ENCODE assay signal across 19 cellular contexts in the genomic region with DNA sequence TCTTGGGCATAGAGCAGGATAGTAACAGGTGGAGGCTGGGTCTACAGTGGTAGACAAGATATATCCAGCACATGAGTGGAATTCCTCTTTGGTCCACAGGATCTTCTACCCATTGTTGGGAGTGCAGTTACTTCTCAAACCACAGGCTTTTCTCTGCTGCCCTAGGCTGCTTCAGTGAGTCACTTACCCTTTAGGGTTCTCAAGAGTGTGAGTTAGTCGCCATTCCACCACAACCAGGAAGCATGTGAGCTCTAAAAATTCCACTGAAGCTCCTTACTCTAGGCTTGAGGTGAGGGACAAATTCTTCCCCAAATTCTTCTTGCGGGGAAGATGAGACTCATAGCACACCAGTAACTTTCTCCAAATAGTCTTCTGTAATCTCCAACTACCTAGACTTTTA.
A peak's percentile ranks its signal among the peaks of the same experiment; 100 is the strongest.
DNase-seq lines count a peak whose midpoint lies in the region; ATAC-seq lines count a peak whose summit lies in the region.
"Had no signal": no experiment of that assay in that cellular context is flagged by ENCODE, and none has a peak within 500 bp of the region (broad histone marks: within the 10 kb centered on the region; RNA-seq: fewer than 3 reads in every experiment).

No MANE protein-coding gene starts in this region.

- no peak overlapping the region for H3K4me2 ChIP-seq in GM23248 (ENCODE audit: unreplicated experiment)
- no peak overlapping the region for H3K4me2 ChIP-seq in mesenchymal stem cell (ENCODE audit: low read length, poor library complexity, severe bottlenecking)
- H3K4me2 ChIP-seq: PC-9 had no signal

- no peaks in the 10 kb centered on the region for H3K79me1 ChIP-seq in mesenchymal stem cell (replicated peaks; ENCODE audit: low read length, poor library complexity, severe bottlenecking)

- H3K9ac ChIP-seq in GM23248 (no peak overlapping the region), mesenchymal stem cell (ENCODE audit: low read length) (no peak overlapping the region)

- in situ Hi-C loops in GM23248 (cut with MboI), result no loop called here

- no peak overlapping the region for H4K8ac ChIP-seq in mesenchymal stem cell (ENCODE audit: low read length)

- H2BK15ac ChIP-seq in mesenchymal stem cell (ENCODE audit: low read depth, poor library complexity, severe bottlenecking), result no peak overlapping the region

- H3K36me3 ChIP-seq in GM23248 (ENCODE audit: low read depth) (no peaks in the 10 kb centered on the region), mesenchymal stem cell (ENCODE audit: control insufficient read depth in 1 of 2, insufficient read depth in 2 of 2, low read depth in 1 of 2, low read length in 2 of 2) (no peaks in the 10 kb centered on the region)
- H3K36me3 ChIP-seq: cardiac muscle cell, gastroesophageal sphincter had no signal

- no peak overlapping the region for H3K27ac Mint-ChIP-seq in activated CD4-positive, alpha-beta T cell treated with anti-CD3 and anti-CD28 coated beads, Interleukin-2, amount 10 ng/mL, durations not matched to agents 24 days and 14 days
- no peak overlapping the region for H3K27ac Mint-ChIP-seq in activated CD4-positive, alpha-beta T cell treated with anti-CD3 and anti-CD28 coated beads, Interleukin-2, amount 10 ng/mL, durations not matched to agents 7 days and 5 days
- H3K27ac Mint-ChIP-seq: H9, memory B cell had no signal

- H2BK5ac ChIP-seq in mesenchymal stem cell (ENCODE audit: low read depth, low read length, poor library complexity, severe bottlenecking), result no peak overlapping the region

- CTCF ChIA-PET in activated CD4-positive, alpha-beta T cell treated with anti-CD3 and anti-CD28 coated beads, Interleukin-2, amount 10 ng/mL, durations not matched to agents 7 days and 5 days (lab: Charles Lee), result interaction anchor here (1.9 kb wide), 1 partner anchor 10 kb away, joined by 5 read pairs; no protein-coding TSS in a partner anchor

- H3F3A ChIP-seq in GM23248 (ENCODE audit: insufficient read depth), result 0 out of 2 replicates have a peak, but pooled peaks cover 9% of the 10 kb centered on the region

- DNase-seq in activated CD4-positive, alpha-beta T cell treated with anti-CD3 and anti-CD28 coated beads, Interleukin-2, amount 10 ng/mL, durations not matched to agents 24 days and 14 days, result peak; percentile 39
- DNase-seq in activated CD4-positive, alpha-beta T cell treated with anti-CD3 and anti-CD28 coated beads, Interleukin-2, amount 10 ng/mL, durations not matched to agents 7 days and 5 days, result no peak
- DNase-seq in GM23248 (peak; percentile 67), amniotic epithelial cell (ENCODE audit: low read depth) (peak; percentile 22), mesenchymal stem cell (peak; percentile 5), SKM-1 (lab: John Stamatoyannopoulos, UW; ENCODE audit: unreplicated experiment) (no peak), retina (no peak)
- DNase-seq: effector CD8-positive, alpha-beta T cell; H9; KG1; NCI-H1417 treated with DMSO at 0.1 percent for 48 hours; NCI-H510A treated with DMSO at 0.1 percent for 48 hours; PC-9; stimulated activated naive CD4-positive, alpha-beta T cell had no signal

- no peaks in the 10 kb centered on the region for H3K9me3 ChIP-seq in GM23248 (ENCODE audit: low read depth)
- no peaks in the 10 kb centered on the region for H3K9me3 ChIP-seq in mesenchymal stem cell (ENCODE audit: control insufficient read depth, low read length)
- H3K9me3 ChIP-seq: gastroesophageal sphincter had no signal

- H3K18ac ChIP-seq in mesenchymal stem cell (ENCODE audit: low read depth in 1 of 2, low read length in 2 of 2), result no peak overlapping the region

- no peak for ATAC-seq in GM18498 (IDR thresholded peaks at IDR 0.05; ENCODE audit: unreplicated experiment)
- ATAC-seq: gastroesophageal sphincter, sciatic nerve had no signal

- no peak overlapping the region for H2BK120ac ChIP-seq in mesenchymal stem cell (ENCODE audit: low read depth, low read length)

- no peak overlapping the region for H3K23ac ChIP-seq in mesenchymal stem cell (ENCODE audit: low read length in 2 of 2)

- H3K9me2 ChIP-seq in GM23248 (ENCODE audit: insufficient read depth), result no peaks in the 10 kb centered on the region

- H3K4me3 Mint-ChIP-seq in activated CD4-positive, alpha-beta T cell treated with anti-CD3 and anti-CD28 coated beads, Interleukin-2, amount 10 ng/mL, durations not matched to agents 24 days and 14 days, result no peak overlapping the region
- H3K4me3 Mint-ChIP-seq in activated CD4-positive, alpha-beta T cell treated with anti-CD3 and anti-CD28 coated beads, Interleukin-2, amount 10 ng/mL, durations not matched to agents 7 days and 5 days, result no peak overlapping the region
- H3K4me3 Mint-ChIP-seq: H9, memory B cell had no signal

- peaks cover 18% of the 10 kb centered on the region for H3K9me3 Mint-ChIP-seq in activated CD4-positive, alpha-beta T cell treated with anti-CD3 and anti-CD28 coated beads, Interleukin-2, amount 10 ng/mL, durations not matched to agents 24 days and 14 days
- peaks cover 15% of the 10 kb centered on the region for H3K9me3 Mint-ChIP-seq in activated CD4-positive, alpha-beta T cell treated with anti-CD3 and anti-CD28 coated beads, Interleukin-2, amount 10 ng/mL, durations not matched to agents 7 days and 5 days

- H3K27me3 Mint-ChIP-seq in activated CD4-positive, alpha-beta T cell treated with anti-CD3 and anti-CD28 coated beads, Interleukin-2, amount 10 ng/mL, durations not matched to agents 24 days and 14 days, result no peaks in the 10 kb centered on the region
- no peaks in the 10 kb centered on the region for H3K27me3 Mint-ChIP-seq in activated CD4-positive, alpha-beta T cell treated with anti-CD3 and anti-CD28 coated beads, Interleukin-2, amount 10 ng/mL, durations not matched to agents 7 days and 5 days

- H3K4me3 ChIP-seq in GM23248 (no peak overlapping the region), mesenchymal stem cell (ENCODE audit: insufficient read depth in 1 of 2, low read depth in 1 of 2, low read length in 2 of 2) (no peak overlapping the region)
- H3K4me3 ChIP-seq: cardiac muscle cell, gastroesophageal sphincter, PC-9 had no signal

- H4K20me1 ChIP-seq in GM23248 (ENCODE audit: insufficient read depth), result no peaks in the 10 kb centered on the region

- H3K27ac ChIP-seq in GM23248 (no peak overlapping the region), mesenchymal stem cell (ENCODE audit: low read length, poor library complexity, severe bottlenecking) (no peak overlapping the region)
- H3K27ac ChIP-seq: cardiac muscle cell, gastroesophageal sphincter, PC-9 had no signal

- intact Hi-C loops in activated CD4-positive, alpha-beta T cell treated with anti-CD3 and anti-CD28 coated beads, Interleukin-2, amount 10 ng/mL, durations not matched to agents 24 days and 14 days (cut with micrococcal nuclease), result no loop called here

- POLR2A ChIA-PET in activated CD4-positive, alpha-beta T cell treated with anti-CD3 and anti-CD28 coated beads, Interleukin-2, amount 10 ng/mL, durations not matched to agents 7 days and 5 days (lab: Charles Lee), result no interaction called here

- H2AK5ac ChIP-seq in mesenchymal stem cell (ENCODE audit: low read length, severe bottlenecking), result no peak overlapping the region

- no peaks in the 10 kb centered on the region for H3K36me3 Mint-ChIP-seq in activated CD4-positive, alpha-beta T cell treated with anti-CD3 and anti-CD28 coated beads, Interleukin-2, amount 10 ng/mL, durations not matched to agents 24 days and 14 days (ENCODE audit: low read depth)
- peaks cover 5% of the 10 kb centered on the region for H3K36me3 Mint-ChIP-seq in activated CD4-positive, alpha-beta T cell treated with anti-CD3 and anti-CD28 coated beads, Interleukin-2, amount 10 ng/mL, durations not matched to agents 7 days and 5 days (ENCODE audit: low read depth)
- H3K36me3 Mint-ChIP-seq: memory B cell had no signal

- WGBS in GM23248 (ENCODE audit: low coverage in 1 of 2, low lambda C conversion rate in 2 of 2, missing lambda C conversion rate in 2 of 2), 2 experiments, result 70 to 82% methylated on average over 2 of the region's 2 CpGs
- 55% methylated on average over 1 of the region's 2 CpGs for WGBS in mesenchymal stem cell

- no peak overlapping the region for H3K14ac ChIP-seq in mesenchymal stem cell (ENCODE audit: low read length in 2 of 2)

- 0 out of 2 replicates have a peak overlapping the region, but pooled peaks have one; percentile 7 for H2AFZ ChIP-seq in GM23248
- H2AFZ ChIP-seq in mesenchymal stem cell (ENCODE audit: low read depth, low read length), result no peak overlapping the region
- H2AFZ ChIP-seq: PC-9 had no signal

- H3K79me2 ChIP-seq in GM23248 (ENCODE audit: insufficient read depth), result no peaks in the 10 kb centered on the region

- H3K4ac ChIP-seq in mesenchymal stem cell (ENCODE audit: low read depth in 1 of 2, low read length in 2 of 2), result no peak overlapping the region

- H2BK12ac ChIP-seq in mesenchymal stem cell (ENCODE audit: low read length in 2 of 2), result no peak overlapping the region

- H3K4me1 ChIP-seq in GM23248 (ENCODE audit: insufficient read depth), result peaks cover 10% of the 10 kb centered on the region; the same call in 1 of the 2 replicates
- no peaks in the 10 kb centered on the region for H3K4me1 ChIP-seq in mesenchymal stem cell (ENCODE audit: control insufficient read depth, insufficient read depth, low read depth, low read length)

- peaks cover 9% of the 10 kb centered on the region for H3K4me1 Mint-ChIP-seq in activated CD4-positive, alpha-beta T cell treated with anti-CD3 and anti-CD28 coated beads, Interleukin-2, amount 10 ng/mL, durations not matched to agents 24 days and 14 days
- H3K4me1 Mint-ChIP-seq in activated CD4-positive, alpha-beta T cell treated with anti-CD3 and anti-CD28 coated beads, Interleukin-2, amount 10 ng/mL, durations not matched to agents 7 days and 5 days, result peaks cover 12% of the 10 kb centered on the region
- H3K4me1 Mint-ChIP-seq: memory B cell had no signal

- no peak overlapping the region for H4K91ac ChIP-seq in mesenchymal stem cell (ENCODE audit: low read length)

- no peaks in the 10 kb centered on the region for H3K27me3 ChIP-seq in GM23248 (replicated peaks; ENCODE audit: insufficient read depth)
- no peaks in the 10 kb centered on the region for H3K27me3 ChIP-seq in mesenchymal stem cell (ENCODE audit: control insufficient read depth in 1 of 2, insufficient read depth in 1 of 2, low read length in 2 of 2)
- H3K27me3 ChIP-seq: cardiac muscle cell, gastroesophageal sphincter had no signal

Comparison
In these comparisons a context has a peak if more than half of its experiments do, and no peak if none do; other contexts are left out.
1. DNase-seq: peak in activated CD4-positive, alpha-beta T cell treated with anti-CD3 and anti-CD28 coated beads, Interleukin-2, amount 10 ng/mL, durations not matched to agents 24 days and 14 days (single experiment), GM23248 (single experiment), amniotic epithelial cell (single experiment) and mesenchymal stem cell (single experiment); none in activated CD4-positive, alpha-beta T cell treated with anti-CD3 and anti-CD28 coated beads, Interleukin-2, amount 10 ng/mL, durations not matched to agents 7 days and 5 days (single experiment), SKM-1 (single experiment) and retina (single experiment).